In the genomic region with DNA sequence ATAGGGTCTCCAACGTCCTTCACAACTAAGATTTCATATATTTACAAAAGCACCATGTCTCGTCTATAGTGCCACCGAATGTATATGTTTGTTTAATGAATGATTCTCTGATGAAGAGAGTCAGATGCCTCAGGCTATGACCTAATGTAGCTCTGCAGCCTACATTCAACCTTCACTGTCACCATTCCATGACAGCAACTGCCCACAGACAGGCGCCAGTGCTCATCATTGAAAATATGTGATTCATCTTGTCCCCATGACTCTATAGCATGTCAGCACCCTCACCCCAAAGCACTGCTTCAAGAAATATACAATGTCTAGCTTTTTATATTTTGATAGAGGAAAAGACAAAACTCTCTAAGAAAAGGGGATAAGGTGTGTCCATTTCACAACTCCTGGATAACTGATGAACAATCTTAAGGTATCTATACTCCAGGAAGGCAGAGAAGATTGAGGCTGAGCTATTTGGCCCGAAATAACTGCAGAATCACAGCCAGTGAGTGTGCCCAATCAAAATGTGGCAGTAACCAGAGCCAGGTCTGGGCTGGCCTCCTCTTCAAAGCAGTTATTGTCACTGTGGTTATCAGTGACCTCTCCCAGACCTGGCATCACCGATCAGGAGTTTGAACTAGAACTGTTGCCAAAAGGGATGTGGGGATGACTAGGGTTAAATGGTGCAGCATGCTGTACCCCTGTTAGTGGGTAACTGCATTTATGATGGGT, we compare ENCODE assay signal across 1 cellular context.
TF ChIP-seq lines count a peak whose summit lies in the region.

No MANE protein-coding gene starts in this region.

TF ChIP-seq in GM12878, 131 proteins besides CTCF, POLR2A, EP300 and RAD21:
- TF ChIP-seq IKZF2 (IDR thresholded peaks at IDR 0.05) (no peak), NR2C1 (IDR thresholded peaks at IDR 0.05) (no peak), TCF12 (IDR thresholded peaks at IDR 0.05; ENCODE audit: low read depth, low read length) (no peak), BRCA1 (IDR thresholded peaks at IDR 0.05; ENCODE audit: low read depth, low read length) (no peak), KAT2A (conservative IDR thresholded peaks at IDR 0.05; ENCODE audit: control insufficient read depth, low read depth, low read length) (no peak), EGR1 (IDR thresholded peaks at IDR 0.05; ENCODE audit: borderline replicate concordance in 1 of 2, low read depth in 2 of 2, low read length in 2 of 2) (no peak), MXI1 (IDR thresholded peaks at IDR 0.05; ENCODE audit: low read depth, low read length) (no peak), CREB1 (IDR thresholded peaks at IDR 0.05; ENCODE audit: low read depth) (no peak), YY1 (IDR thresholded peaks at IDR 0.05; ENCODE audit: low read depth, low read length) (no peak), MTA2 (IDR thresholded peaks at IDR 0.05; ENCODE audit: low read depth) (no peak), ASH2L (IDR thresholded peaks at IDR 0.05; ENCODE audit: borderline replicate concordance, low read depth) (no peak), NRF1 (conservative IDR thresholded peaks at IDR 0.05; ENCODE audit: low read depth, low read length) (no peak), RFX5 (IDR thresholded peaks at IDR 0.05; ENCODE audit: low read depth, low read length) (no peak), NR2F1 (conservative IDR thresholded peaks at IDR 0.05) (no peak), NBN (IDR thresholded peaks at IDR 0.05) (no peak)
- TF ChIP-seq, protein P1, sequence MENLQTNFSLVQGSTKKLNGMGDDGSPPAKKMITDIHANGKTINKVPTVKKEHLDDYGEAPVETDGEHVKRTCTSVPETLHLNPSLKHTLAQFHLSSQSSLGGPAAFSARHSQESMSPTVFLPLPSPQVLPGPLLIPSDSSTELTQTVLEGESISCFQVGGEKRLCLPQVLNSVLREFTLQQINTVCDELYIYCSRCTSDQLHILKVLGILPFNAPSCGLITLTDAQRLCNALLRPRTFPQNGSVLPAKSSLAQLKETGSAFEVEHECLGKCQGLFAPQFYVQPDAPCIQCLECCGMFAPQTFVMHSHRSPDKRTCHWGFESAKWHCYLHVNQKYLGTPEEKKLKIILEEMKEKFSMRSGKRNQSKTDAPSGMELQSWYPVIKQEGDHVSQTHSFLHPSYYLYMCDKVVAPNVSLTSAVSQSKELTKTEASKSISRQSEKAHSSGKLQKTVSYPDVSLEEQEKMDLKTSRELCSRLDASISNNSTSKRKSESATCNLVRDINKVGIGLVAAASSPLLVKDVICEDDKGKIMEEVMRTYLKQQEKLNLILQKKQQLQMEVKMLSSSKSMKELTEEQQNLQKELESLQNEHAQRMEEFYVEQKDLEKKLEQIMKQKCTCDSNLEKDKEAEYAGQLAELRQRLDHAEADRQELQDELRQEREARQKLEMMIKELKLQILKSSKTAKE (IDR thresholded peaks at IDR 0.05; ENCODE audit: low read depth, poor library complexity, severe bottlenecking) = no peak
